Comparison of ENCODE assay signal across 29 cellular contexts in genomic region chr6:76671751-76672150, GRCh38.
"Had no signal": no experiment of that assay in that cellular context is flagged by ENCODE, and none has a peak within 500 bp of the region (broad histone marks: within the 10 kb centered on the region; RNA-seq: fewer than 3 reads in every experiment).

No MANE protein-coding gene starts in this region.

- H3K36me3 Mint-ChIP-seq: naive thymus-derived CD4-positive, alpha-beta T cell; natural killer cell; stimulated activated memory B cell treated with anti-CD40 and anti-IgM and Interleukin-4, amounts not matched to agents 10 μg/mL and 1 μg/mL and 100 μg/mL, for 72 hours; type B pancreatic cell had no signal

- H3K4me3 ChIP-seq: pancreas, prostate gland, right lobe of liver, sigmoid colon, suprapubic skin, testis, tibial artery, transverse colon, upper lobe of right lung, uterus had no signal

- H3K4me3 Mint-ChIP-seq: naive thymus-derived CD4-positive, alpha-beta T cell; natural killer cell; nephron; neural crest cell; stimulated activated memory B cell treated with anti-CD40 and anti-IgM and Interleukin-4, amounts not matched to agents 10 μg/mL and 1 μg/mL and 100 μg/mL, for 72 hours; stimulated activated naive CD8-positive, alpha-beta T cell treated with anti-CD3 and anti-CD28 coated beads, Interleukin-15, amount 100 ng/mL, for 72 hours; type B pancreatic cell had no signal

- H3K36me3 ChIP-seq: neutrophil, pancreas, prostate gland, right lobe of liver, sigmoid colon, suprapubic skin, tibial artery, transverse colon, upper lobe of right lung, uterus had no signal

- H3K9me3 ChIP-seq: neutrophil, pancreas, prostate gland, right lobe of liver, sigmoid colon, suprapubic skin, testis, tibial artery, transverse colon, upper lobe of right lung, uterus had no signal

- H3K27ac Mint-ChIP-seq: naive thymus-derived CD4-positive, alpha-beta T cell; natural killer cell; nephron; stimulated activated memory B cell treated with anti-CD40 and anti-IgM and Interleukin-4, amounts not matched to agents 10 μg/mL and 1 μg/mL and 100 μg/mL, for 72 hours; stimulated activated naive CD8-positive, alpha-beta T cell treated with anti-CD3 and anti-CD28 coated beads, Interleukin-15, amount 100 ng/mL, for 72 hours; type B pancreatic cell had no signal

- H3K27me3 Mint-ChIP-seq: naive thymus-derived CD4-positive, alpha-beta T cell; stimulated activated memory B cell treated with anti-CD40 and anti-IgM and Interleukin-4, amounts not matched to agents 10 μg/mL and 1 μg/mL and 100 μg/mL, for 72 hours; stimulated activated naive CD8-positive, alpha-beta T cell treated with anti-CD3 and anti-CD28 coated beads, Interleukin-15, amount 100 ng/mL, for 72 hours; type B pancreatic cell had no signal

- H3K27ac ChIP-seq: neutrophil, pancreas, prostate gland, right lobe of liver, sigmoid colon, suprapubic skin, testis, tibial artery, transverse colon, upper lobe of right lung, uterus had no signal

- H3K27me3 ChIP-seq: neutrophil, pancreas, right lobe of liver, sigmoid colon, suprapubic skin, testis, tibial artery, transverse colon, upper lobe of right lung, uterus had no signal

- H3K4me1 ChIP-seq: pancreas, prostate gland, right lobe of liver, sigmoid colon, suprapubic skin, testis, tibial artery, transverse colon, upper lobe of right lung, uterus had no signal

- H3K4me1 Mint-ChIP-seq: naive thymus-derived CD4-positive, alpha-beta T cell; natural killer cell; nephron; neural crest cell; stimulated activated memory B cell treated with anti-CD40 and anti-IgM and Interleukin-4, amounts not matched to agents 10 μg/mL and 1 μg/mL and 100 μg/mL, for 72 hours; stimulated activated naive CD8-positive, alpha-beta T cell treated with anti-CD3 and anti-CD28 coated beads, Interleukin-15, amount 100 ng/mL, for 72 hours had no signal

- FAIRE-seq: pancreas, small intestine had no signal

- H3K9me3 Mint-ChIP-seq: nephron; neural crest cell; stimulated activated naive CD8-positive, alpha-beta T cell treated with anti-CD3 and anti-CD28 coated beads, Interleukin-15, amount 100 ng/mL, for 72 hours; type B pancreatic cell had no signal

- DNase-seq: naive thymus-derived CD4-positive, alpha-beta T cell; natural killer cell; nucleus accumbens; pancreas; right cardiac atrium; right lobe of liver; sigmoid colon; small intestine; stimulated activated CD4-positive, alpha-beta T cell treated with anti-CD3 and anti-CD28 coated beads, Interleukin-15, amount 100 ng/mL, for 24 hours; stimulated activated CD4-positive, alpha-beta T cell treated with anti-CD3 and anti-CD28 coated beads, Interleukin-2, amount 100 ng/mL, for 24 hours; stimulated activated CD4-positive, alpha-beta T cell treated with anti-CD3 and anti-CD28 coated beads, Interleukin-2, amount 100 ng/mL, for 48 hours; stimulated activated CD4-positive, alpha-beta T cell treated with anti-CD3 and anti-CD28 coated beads, Interleukin-4, amount 100 ng/mL, for 4 hours; stimulated activated CD8-positive, alpha-beta memory T cell treated with anti-CD3 and anti-CD28 coated beads, Interleukin-4, amount 100 ng/mL, for 48 hours; stimulated activated naive CD4-positive, alpha-beta T cell; stimulated activated naive CD8-positive, alpha-beta T cell treated with anti-CD3 and anti-CD28 coated beads, Interleukin-15, amount 100 ng/mL, for 72 hours; stimulated activated naive CD8-positive, alpha-beta T cell treated with anti-CD3 and anti-CD28 coated beads, Interleukin-15, Interleukin-2, amounts not matched to agents 100 U/mL and 50 U/mL, for 24 hours; substantia nigra; testis; tibial artery; transverse colon; upper lobe of right lung; uterus had no signal
